ENCODE assay signal across 8 cellular contexts in the genomic region with DNA sequence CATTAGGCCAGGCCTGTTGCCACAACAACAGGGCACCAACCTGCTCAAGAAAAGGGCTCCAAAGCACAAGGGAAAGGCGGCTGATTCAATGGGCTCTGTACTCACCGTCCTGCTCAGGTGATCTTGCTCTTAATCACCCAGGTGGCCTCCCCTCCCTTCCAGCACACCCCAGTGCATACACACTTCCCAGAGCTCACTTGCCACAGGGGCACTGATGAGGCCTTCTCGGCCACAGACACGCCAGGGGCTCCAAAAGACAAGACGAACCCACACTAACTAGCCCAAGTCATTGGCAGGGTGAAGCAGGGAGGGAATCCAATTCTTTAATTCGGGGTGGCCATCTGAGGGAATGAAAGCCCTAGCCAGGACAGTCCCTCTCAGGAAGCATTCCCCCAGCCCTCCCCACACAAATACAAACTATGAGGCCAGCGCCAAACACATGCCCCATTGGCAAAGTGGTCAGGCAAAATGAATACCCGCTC. TPM values are rescaled to one million over a fixed set of nuclear protein-coding genes. Genes with fewer than 3 reads are reported as not detected.
DNase-seq lines count a peak whose midpoint lies in the region; ATAC-seq and TF ChIP-seq lines count a peak whose summit lies in the region.

No MANE protein-coding gene starts in this region.

- no peak for ATAC-seq in right cardiac atrium
- no peak for ATAC-seq in aorta (ENCODE audit: low FRiP score)

- H3K9me3 ChIP-seq in right cardiac atrium (ENCODE audit: control insufficient read depth, low read length) = no peaks in the 10 kb centered on the region
- no peaks in the 10 kb centered on the region for H3K9me3 ChIP-seq in sigmoid colon
- H3K9me3 ChIP-seq in aorta (ENCODE audit: control insufficient read depth, low read length) = no peaks in the 10 kb centered on the region

- H3K4me3 ChIP-seq in right cardiac atrium (ENCODE audit: low read length) (no peak overlapping the region), sigmoid colon (peak overlapping the region in 1 of 4 donors; percentile 71), aorta (ENCODE audit: low read length in 2 of 2) (no peak overlapping the region)

- no peak for TF ChIP-seq POLR2A in sigmoid colon (IDR thresholded peaks at IDR 0.05)

- TF ChIP-seq EP300 in sigmoid colon (IDR thresholded peaks at IDR 0.05) = no peak

- H3K27me3 ChIP-seq in right cardiac atrium (ENCODE audit: control insufficient read depth, insufficient read depth) = no peaks in the 10 kb centered on the region
- no peaks in the 10 kb centered on the region for H3K27me3 ChIP-seq in sigmoid colon
- H3K27me3 ChIP-seq in aorta (ENCODE audit: control insufficient read depth in 1 of 2, insufficient read depth in 2 of 2, low read length in 1 of 2) = no peaks in the 10 kb centered on the region

- H3K36me3 ChIP-seq in sigmoid colon = no peaks in the 10 kb centered on the region
- no peaks in the 10 kb centered on the region for H3K36me3 ChIP-seq in aorta (ENCODE audit: control insufficient read depth in 1 of 2, insufficient read depth in 2 of 2, low read length in 1 of 2)

- 33% methylated on average over 8 of the region's 8 CpGs for WGBS in right cardiac atrium
- 14 to 56% methylated on average over 8 of the region's 8 CpGs for WGBS in sigmoid colon, 2 donors
- WGBS in aorta, 2 donors = 32 to 38% methylated on average over 8 of the region's 8 CpGs

- H3K4me1 ChIP-seq in right cardiac atrium (ENCODE audit: control insufficient read depth, insufficient read depth, low read length) = peaks cover 10% of the 10 kb centered on the region
- H3K4me1 ChIP-seq in sigmoid colon = peaks cover 0 to 48% (median 41%) of the 10 kb centered on the region in 4 donors
- no peaks in the 10 kb centered on the region for H3K4me1 ChIP-seq in aorta (ENCODE audit: control insufficient read depth in 1 of 2, insufficient read depth in 2 of 2, low read length in 2 of 2)

- intact Hi-C loops in right cardiac atrium (cut with DNase I) (no loop called here), sigmoid colon (cut with DNase I) (loop anchor here (2.0 kb wide), 1 partner anchor 112 kb away; no protein-coding TSS in a partner anchor), aorta (cut with DNase I) (no loop called here)

- H3K27ac ChIP-seq in VCaP (peak overlapping the region; percentile 97), right cardiac atrium (ENCODE audit: low read length) (peak overlapping the region; percentile 83), sigmoid colon (peak overlapping the region; percentile 83 to 89 (median 86)), aorta (ENCODE audit: low read depth in 1 of 2, low read length in 2 of 2) (no peak overlapping the region)

- no peak for TF ChIP-seq CTCF in GM20000 (IDR thresholded peaks at IDR 0.05; ENCODE audit: extremely low read depth, missing control alignments)
- no peak for TF ChIP-seq CTCF in VCaP (conservative IDR thresholded peaks at IDR 0.05)
- TF ChIP-seq CTCF in sigmoid colon (IDR thresholded peaks at IDR 0.05) = no peak

- DNase-seq in GM20000 (ENCODE audit: low spot score) (peak; percentile 43), right cardiac atrium (peak in 1 of 3 donors; percentile 14), sigmoid colon (no peak), NCI-H1048 (lab: John Stamatoyannopoulos, UW) (no peak), iPS-NIHi11 (ENCODE audit: low spot score) (no peak), SKM-1 treated with dmso at 0.1 percent for 144 hours (lab: John Stamatoyannopoulos, UW; ENCODE audit: unreplicated experiment) (no peak), aorta (no peak)

RNA-seq across cellular contexts. Expression of gene MYO18A, which starts 1.4 kb away (rescaled TPM):
- total RNA-seq in right cardiac atrium = 100 to 1,000 TPM; 206 to 312 (median 277) TPM
- 248 TPM for polyA plus RNA-seq in right cardiac atrium
- 10 to 100 TPM; 28.2 to 90.3 (median 53.4) TPM for total RNA-seq in sigmoid colon
- polyA plus RNA-seq in sigmoid colon = 10 to 100 TPM; 24.0 to 92.6 (median 39.8) TPM
- 100 to 1,000 TPM; 102 to 116 TPM for total RNA-seq in aorta
- 100 to 1,000 TPM in 1 of 2 donors, 10 to 100 TPM in 1; 17.4 to 107 TPM for polyA plus RNA-seq in aorta

Comparison
In these comparisons a context has a peak if more than half of its experiments do, and no peak if none do; other contexts are left out.
1. H3K27ac ChIP-seq: peak in VCaP (single experiment), right cardiac atrium (single experiment) and sigmoid colon (4 of 4); none in aorta (0 of 2).